In the genomic region with DNA sequence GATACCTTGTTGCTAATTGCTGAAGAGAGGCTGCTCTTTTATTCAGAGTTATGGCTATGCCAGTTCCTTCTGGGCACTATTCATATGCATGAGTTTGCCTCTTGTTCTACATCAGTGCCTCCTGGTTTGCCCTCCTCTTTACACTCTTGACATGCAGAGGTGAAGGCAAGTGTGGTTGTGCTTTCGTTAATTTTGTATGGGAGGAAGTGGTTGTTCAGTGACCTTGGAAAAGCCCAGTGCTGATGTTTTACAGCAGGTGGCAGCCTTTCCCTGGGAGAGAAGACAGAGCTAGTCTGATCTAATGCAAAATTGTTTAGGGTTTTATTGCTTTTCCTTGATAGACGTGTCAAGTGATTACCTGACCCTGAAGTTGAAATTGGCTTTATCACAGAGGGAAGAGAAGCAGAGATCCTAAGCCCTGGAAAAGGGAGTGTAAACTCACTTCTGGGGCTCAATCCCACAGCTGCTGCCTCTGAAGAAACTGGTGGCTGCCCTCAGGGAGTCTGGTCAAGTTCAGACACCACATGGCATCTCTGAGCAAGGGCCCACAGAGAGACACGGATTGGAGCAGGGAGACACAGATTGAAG, we compare ENCODE assay signal across 8 cellular contexts. TPM values are rescaled to one million over a fixed set of nuclear protein-coding genes. Genes with fewer than 3 reads are reported as not detected.
A peak's percentile ranks its signal among the peaks of the same experiment; 100 is the strongest.
DNase-seq lines count a peak whose midpoint lies in the region; ATAC-seq and TF ChIP-seq lines count a peak whose summit lies in the region.

No MANE protein-coding gene starts in this region.

- DNase-seq in DMS53 (lab: John Stamatoyannopoulos, UW) (peak; percentile 89), OCI-LY7 (ENCODE audit: low spot score) (peak; percentile 91), activated T-cell treated with anti-CD3 and anti-CD28 coated beads for 4 hours (peak; percentile 59), esophagus muscularis mucosa (ENCODE audit: extremely low spot score) (no peak), nephron progenitor cell (peak; percentile 45), superior temporal gyrus (ENCODE audit: extremely low spot score) (peak; percentile 89)

- no peak for TF ChIP-seq POLR2A in esophagus muscularis mucosa (IDR thresholded peaks at IDR 0.05; ENCODE audit: low read depth)

- H3K4me1 Mint-ChIP-seq in nephron progenitor cell: peaks cover 12% of the 10 kb centered on the region

- no peak overlapping the region for H3K4me3 Mint-ChIP-seq in nephron progenitor cell

- H4K20me1 ChIP-seq in OCI-LY7 (ENCODE audit: insufficient read depth, low read length): no peaks in the 10 kb centered on the region

- H3K36me3 ChIP-seq in OCI-LY7 (ENCODE audit: insufficient read depth, low read length): no peaks in the 10 kb centered on the region
- H3K36me3 ChIP-seq in esophagus muscularis mucosa: no peaks in the 10 kb centered on the region

- peak overlapping the region; percentile 37 for H3K4me2 ChIP-seq in OCI-LY7 (ENCODE audit: low read length)

- H3K9me2 ChIP-seq in OCI-LY7 (ENCODE audit: insufficient read depth, low read length): no peaks in the 10 kb centered on the region

- peak overlapping the region; percentile 3 for H3K27ac Mint-ChIP-seq in nephron progenitor cell

- peak overlapping the region; percentile 61 for H2AFZ ChIP-seq in OCI-LY7 (ENCODE audit: low read length)

- peaks cover 4% of the 10 kb centered on the region; the same call in 1 of the 2 replicates for H3K79me2 ChIP-seq in OCI-LY7 (ENCODE audit: insufficient read depth, low read depth, low read length)

- H3K27ac ChIP-seq in OCI-LY7 (ENCODE audit: low read depth, low read length, poor library complexity, severe bottlenecking): peak overlapping the region; percentile 61
- no peak overlapping the region for H3K27ac ChIP-seq in esophagus muscularis mucosa (replicated peaks in 1 of 4)

- TF ChIP-seq CTCF in OCI-LY7 (conservative IDR thresholded peaks at IDR 0.05; ENCODE audit: low read length): peak; percentile 97
- TF ChIP-seq CTCF in esophagus muscularis mucosa (IDR thresholded peaks at IDR 0.05): peak; percentile 77 to 89 (median 83)
- TF ChIP-seq CTCF in nephron progenitor cell (IDR thresholded peaks at IDR 0.05): peak; percentile 68

- BruUV-seq in OCI-LY7 (replicated peaks; lab: Mats Ljungman, UMichigan): no TSS peak

- peak; percentile 97 for TF ChIP-seq RAD21 in Ishikawa (IDR thresholded peaks at IDR 0.05; ENCODE audit: low read depth)

- H3K4me3 ChIP-seq in OCI-LY7 (ENCODE audit: low read depth, low read length, poor library complexity, severe bottlenecking) (no peak overlapping the region), esophagus muscularis mucosa (no peak overlapping the region)

- peak; percentile 83 for ATAC-seq in GM21515 (IDR thresholded peaks at IDR 0.05; ENCODE audit: unreplicated experiment)

- POLR2A ChIA-PET in OCI-LY7 (lab: Charles Lee): interaction anchor here (0.6 to 3.5 kb wide), 9 partner anchors 14 to 278 kb away, joined by 3 to 20 read pairs (median 3); no protein-coding TSS in a partner anchor

- peaks cover 56% of the 10 kb centered on the region for H3K4me1 ChIP-seq in OCI-LY7 (ENCODE audit: insufficient read depth, low read length, poor library complexity, severe bottlenecking)
- H3K4me1 ChIP-seq in esophagus muscularis mucosa: peaks cover 0 to 7% (median 5%) of the 10 kb centered on the region in 4 donors

- no peaks in the 10 kb centered on the region for H3K36me3 Mint-ChIP-seq in nephron progenitor cell (ENCODE audit: low read depth)

- WGBS in esophagus muscularis mucosa: 7% methylated on average over 3 of the region's 3 CpGs

- no peak for TF ChIP-seq EP300 in Ishikawa (IDR thresholded peaks at IDR 0.05; ENCODE audit: borderline replicate concordance)
- no peak for TF ChIP-seq EP300 in esophagus muscularis mucosa (IDR thresholded peaks at IDR 0.05)

- H3K27me3 ChIP-seq in esophagus muscularis mucosa: no peaks in the 10 kb centered on the region

- intact Hi-C loops in OCI-LY7 (cut with micrococcal nuclease; ENCODE audit: unreplicated experiment) (loop anchor here (1.0 to 10.0 kb wide), 5 partner anchors 37 to 515 kb away; a partner anchor contains a TSS), esophagus muscularis mucosa (cut with DNase I) (loop anchor here (1.0 to 10.0 kb wide), 4 partner anchors 175 to 438 kb away; no protein-coding TSS in a partner anchor)

- no peaks in the 10 kb centered on the region for H3K9me3 ChIP-seq in OCI-LY7 (ENCODE audit: low read length)
- no peaks in the 10 kb centered on the region for H3K9me3 ChIP-seq in esophagus muscularis mucosa

- H3K9me3 Mint-ChIP-seq in nephron progenitor cell: no peaks in the 10 kb centered on the region

- H3K27me3 Mint-ChIP-seq in nephron progenitor cell (ENCODE audit: low read depth, poor library complexity): peaks cover 14% of the 10 kb centered on the region

- CTCF ChIA-PET in OCI-LY7 (lab: Charles Lee; ENCODE audit: unreplicated experiment): interaction anchor here (0.6 to 1.4 kb wide), 4 partner anchors 268 to 281 kb away, joined by 3 to 6 read pairs (median 4); no protein-coding TSS in a partner anchor

TF ChIP-seq in Ishikawa, 13 proteins besides CTCF, POLR2A, EP300 and RAD21:
- no peak for TF ChIP-seq TEAD4 (IDR thresholded peaks at IDR 0.05)
- TF ChIP-seq, protein P1, sequence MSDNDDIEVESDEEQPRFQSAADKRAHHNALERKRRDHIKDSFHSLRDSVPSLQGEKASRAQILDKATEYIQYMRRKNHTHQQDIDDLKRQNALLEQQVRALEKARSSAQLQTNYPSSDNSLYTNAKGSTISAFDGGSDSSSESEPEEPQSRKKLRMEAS (IDR thresholded peaks at IDR 0.05): no peak
- TF ChIP-seq CEBPB (IDR thresholded peaks at IDR 0.05): no peak

RNA-seq across cellular contexts. Expression of a gene that starts 30.5 kb away (rescaled TPM):
- 12.9 and 14.7 TPM in 2 replicates for total RNA-seq in OCI-LY7 (2014; rRNA removed; shearing (Covaris generic))
- total RNA-seq in OCI-LY7 (2022): 17.8 and 19.0 TPM in 2 replicates
- total RNA-seq in esophagus muscularis mucosa: 10 to 100 TPM; 19.0 to 24.1 (median 23.4) TPM
